Comparison of ENCODE assay signal across 19 cellular contexts in the genomic region with DNA sequence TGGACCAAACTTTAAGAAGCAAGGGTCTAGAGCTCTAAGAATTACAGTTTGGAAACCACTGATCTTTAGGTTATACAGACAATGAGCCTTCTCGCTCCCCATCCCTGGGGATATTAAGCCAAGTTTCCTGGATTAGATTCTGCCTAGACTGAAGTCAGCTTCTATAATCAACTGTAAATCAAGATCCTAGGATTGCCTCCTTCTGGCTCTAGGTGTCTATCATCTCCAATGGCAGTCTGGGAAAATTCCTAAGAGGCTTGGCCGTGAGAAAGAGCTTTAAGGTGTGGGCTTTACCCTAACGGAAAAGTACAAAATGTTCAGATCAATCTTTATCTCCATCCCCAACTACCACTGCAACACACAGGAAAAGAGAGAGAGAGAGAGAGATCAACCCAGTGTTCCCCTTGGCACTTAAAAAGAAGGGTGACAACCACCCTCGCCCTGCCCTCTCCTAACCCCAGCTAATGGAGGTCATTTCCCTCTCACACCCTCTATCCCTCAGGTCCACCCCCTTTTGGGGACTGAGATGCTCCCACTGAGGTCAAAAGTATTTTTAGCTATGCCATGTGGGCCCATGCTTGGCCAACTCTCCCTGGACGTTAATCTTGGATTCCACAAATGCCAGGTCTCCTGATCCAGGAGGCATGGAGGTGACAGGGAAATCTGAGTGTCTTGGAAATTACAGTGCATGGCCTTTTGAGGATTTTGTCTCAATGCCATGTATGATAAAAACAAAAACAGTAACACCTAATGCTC.
"Had no signal": no experiment of that assay in that cellular context is flagged by ENCODE, and none has a peak within 500 bp of the region (broad histone marks: within the 10 kb centered on the region; RNA-seq: fewer than 3 reads in every experiment).

No MANE protein-coding gene starts in this region.

- H3K36me3 ChIP-seq: neural progenitor cell, ovary, spleen, thoracic aorta, upper lobe of left lung, WERI-Rb-1 had no signal

- FAIRE-seq: bronchial epithelial cell had no signal

- ATAC-seq: mucosa of descending colon; naive thymus-derived CD4-positive, alpha-beta T cell; sciatic nerve; stimulated activated naive B cell treated with anti-CD40 and anti-IgM and Interleukin-4, amounts not matched to agents 10 μg/mL and 1 μg/mL and 100 μg/mL, for 72 hours had no signal

- H3K4me3 ChIP-seq: dorsolateral prefrontal cortex, mucosa of descending colon, neural progenitor cell, ovary, spleen, thoracic aorta, upper lobe of left lung had no signal

- H3K27me3 ChIP-seq: dorsolateral prefrontal cortex, neural progenitor cell, ovary, spleen, upper lobe of left lung had no signal

- H3K27ac ChIP-seq: neural progenitor cell, ovary, thoracic aorta, upper lobe of left lung, WERI-Rb-1 had no signal

- DNase-seq: activated CD4-positive, alpha-beta T cell treated with anti-CD3 and anti-CD28 coated beads for 1 hour; activated gamma-delta T cell treated with Interleukin-2 at 50 U/mL for 16 hours; dorsolateral prefrontal cortex; foreskin fibroblast; mesenchymal stem cell; mucosa of descending colon; naive thymus-derived CD4-positive, alpha-beta T cell; ovary; spleen; stimulated activated CD4-positive, alpha-beta T cell treated with anti-CD3 and anti-CD28 coated beads, Interleukin-4, amount 100 ng/mL, for 4 hours; stimulated activated naive B cell treated with anti-CD40 and anti-IgM and Interleukin-4, amounts not matched to agents 10 μg/mL and 1 μg/mL and 100 μg/mL, for 72 hours; SW 1271; T-helper 2 cell; upper lobe of left lung; WERI-Rb-1 had no signal

- H3K4me2 ChIP-seq: neural progenitor cell had no signal

- H3K9me3 ChIP-seq: mucosa of descending colon, ovary, spleen, thoracic aorta, upper lobe of left lung had no signal

- H3K9ac ChIP-seq: neural progenitor cell had no signal
